Comparison of ENCODE assay signal across 20 cellular contexts in genomic region chr16:596736-597060, GRCh38. TPM values are rescaled to one million over a fixed set of nuclear protein-coding genes. Genes with fewer than 3 reads are reported as not detected.
"Had no signal": no experiment of that assay in that cellular context is flagged by ENCODE, and none has a peak within 500 bp of the region (broad histone marks: within the 10 kb centered on the region; RNA-seq: fewer than 3 reads in every experiment).

No MANE protein-coding gene starts in this region.

- H3K27me3 ChIP-seq: tibial nerve had no signal

- H3K4me3 ChIP-seq: tibial nerve had no signal

- H3K27ac Mint-ChIP-seq: activated B cell treated with CpG ODN at 0.5 μM for 24 hours; activated CD4-positive, alpha-beta memory T cell treated with anti-CD3 and anti-CD28 coated beads, Interleukin-2, amount 10 ng/mL, durations not matched to agents 7 days and 5 days; activated naive CD4-positive, alpha-beta T cell treated with anti-CD3 and anti-CD28 coated beads for 36 hours; activated T-helper 2 cell treated with anti-CD3 and anti-CD28 coated beads, Interferon-gamma antibody, Interleukin-2, Interleukin-4, amounts not matched to agents 10 μg/mL and 5 μg/mL and 100 μg/mL, durations not matched to agents 14 hours and 24 hours and 36 hours; nephron had no signal

- DNase-seq: activated B cell treated with CpG ODN at 0.5 μM for 24 hours; activated CD4-positive, alpha-beta memory T cell treated with anti-CD3 and anti-CD28 coated beads, Interleukin-2, amount 10 ng/mL, durations not matched to agents 7 days and 5 days; activated CD4-positive, alpha-beta T cell treated with anti-CD3 and anti-CD28 coated beads for 4 hours; activated naive CD4-positive, alpha-beta T cell treated with anti-CD3 and anti-CD28 coated beads for 36 hours; activated T-cell treated with anti-CD3 and anti-CD28 coated beads, Interleukin-2, amount 50 U/mL, for 24 hours; erythroblast; kidney; midbrain; stimulated activated CD4-positive, alpha-beta T cell treated with anti-CD3 and anti-CD28 coated beads, Interleukin-2, amount 100 ng/mL, for 24 hours; T-helper 1 cell; T-helper 9 cell had no signal

- H3K9me3 Mint-ChIP-seq: activated B cell treated with CpG ODN at 0.5 μM for 24 hours; activated CD4-positive, alpha-beta memory T cell treated with anti-CD3 and anti-CD28 coated beads, Interleukin-2, amount 10 ng/mL, durations not matched to agents 7 days and 5 days; activated naive CD4-positive, alpha-beta T cell treated with anti-CD3 and anti-CD28 coated beads for 36 hours; activated T-cell treated with anti-CD3 and anti-CD28 coated beads, Interleukin-2, amount 50 U/mL, for 24 hours; activated T-helper 2 cell treated with anti-CD3 and anti-CD28 coated beads, Interferon-gamma antibody, Interleukin-2, Interleukin-4, amounts not matched to agents 10 μg/mL and 5 μg/mL and 100 μg/mL, durations not matched to agents 14 hours and 24 hours and 36 hours; nephron; stimulated activated naive CD8-positive, alpha-beta T cell treated with anti-CD3 and anti-CD28 coated beads, Interleukin-15, Interleukin-2, amounts not matched to agents 100 ng/mL and 50 ng/mL, for 24 hours had no signal

- H3K27ac ChIP-seq: tibial nerve had no signal

- H3K4me3 Mint-ChIP-seq: activated B cell treated with CpG ODN at 0.5 μM for 24 hours; activated CD4-positive, alpha-beta memory T cell treated with anti-CD3 and anti-CD28 coated beads, Interleukin-2, amount 10 ng/mL, durations not matched to agents 7 days and 5 days; activated naive CD4-positive, alpha-beta T cell treated with anti-CD3 and anti-CD28 coated beads for 36 hours; activated T-cell treated with anti-CD3 and anti-CD28 coated beads, Interleukin-2, amount 50 U/mL, for 24 hours; nephron; stimulated activated naive CD8-positive, alpha-beta T cell treated with anti-CD3 and anti-CD28 coated beads, Interleukin-15, Interleukin-2, amounts not matched to agents 100 ng/mL and 50 ng/mL, for 24 hours had no signal

- H3K9me3 ChIP-seq: tibial nerve had no signal

- H3K27me3 Mint-ChIP-seq: activated B cell treated with CpG ODN at 0.5 μM for 24 hours; activated CD4-positive, alpha-beta memory T cell treated with anti-CD3 and anti-CD28 coated beads, Interleukin-2, amount 10 ng/mL, durations not matched to agents 7 days and 5 days; activated T-cell treated with anti-CD3 and anti-CD28 coated beads, Interleukin-2, amount 50 U/mL, for 24 hours; stimulated activated naive CD8-positive, alpha-beta T cell treated with anti-CD3 and anti-CD28 coated beads, Interleukin-15, Interleukin-2, amounts not matched to agents 100 ng/mL and 50 ng/mL, for 24 hours had no signal

RNA-seq across cellular contexts. Expression of gene PRR35, which starts 36.5 kb away (rescaled TPM):
- total RNA-seq: activated B cell treated with CpG ODN at 0.5 μM for 24 hours; activated CD4-positive, alpha-beta memory T cell treated with anti-CD3 and anti-CD28 coated beads, Interleukin-2, amount 10 ng/mL, durations not matched to agents 7 days and 5 days; activated naive CD4-positive, alpha-beta T cell treated with anti-CD3 and anti-CD28 coated beads for 36 hours; activated T-helper 2 cell treated with anti-CD3 and anti-CD28 coated beads, Interferon-gamma antibody, Interleukin-2, Interleukin-4, amounts not matched to agents 10 μg/mL and 5 μg/mL and 100 μg/mL, durations not matched to agents 14 hours and 24 hours and 36 hours; frontal cortex; left lobe of liver; lung microvascular endothelial cell; occipital lobe; posterior vena cava; tibial nerve had no signal
